8 cellular contexts compared by ENCODE assay signal in the genomic region with DNA sequence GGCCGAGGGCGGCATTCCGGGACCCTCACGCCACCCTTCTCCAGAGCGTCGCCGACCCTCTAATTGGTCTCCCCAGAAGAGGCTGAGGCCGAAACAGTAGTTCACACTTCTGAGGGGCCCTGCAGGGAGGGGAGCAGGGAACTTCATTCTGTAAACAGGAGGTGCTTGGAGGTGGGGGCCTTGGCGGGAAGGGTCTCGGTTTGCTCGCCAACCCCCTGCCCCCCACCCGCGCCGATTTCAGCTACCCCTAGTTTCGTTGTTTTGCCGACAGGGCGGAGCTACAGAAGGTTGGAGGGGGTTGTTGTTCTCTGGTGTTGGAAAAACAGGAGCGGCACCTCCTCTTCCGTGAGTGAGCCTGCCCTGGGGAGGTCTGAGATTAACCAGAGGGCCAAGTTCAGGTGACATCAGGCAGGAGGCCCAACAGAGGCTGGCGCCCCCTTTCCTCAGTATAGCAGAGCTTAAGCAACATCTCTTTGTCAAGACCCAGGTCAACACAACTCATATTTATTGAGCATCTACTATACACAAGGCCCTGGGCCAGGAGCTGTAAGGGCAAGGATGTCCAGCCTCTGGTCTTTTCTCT. TPM values are rescaled to one million over a fixed set of nuclear protein-coding genes. Genes with fewer than 3 reads are reported as not detected.
DNase-seq lines count a peak whose midpoint lies in the region; ATAC-seq and TF ChIP-seq lines count a peak whose summit lies in the region.

No MANE protein-coding gene starts in this region.

- H3K4me1 Mint-ChIP-seq in effector memory CD8-positive, alpha-beta T cell (ENCODE audit: low read depth in 2 of 2): peaks cover 2 to 4% of the 10 kb centered on the region in 2 donors
- peaks cover 0 to 21% (median 10%) of the 10 kb centered on the region in 7 donors for H3K4me1 Mint-ChIP-seq in naive thymus-derived CD4-positive, alpha-beta T cell

- peaks cover 39% of the 10 kb centered on the region for H3K27me3 ChIP-seq in AG04450 (ENCODE audit: control insufficient read depth, insufficient read depth, low read length)
- H3K27me3 ChIP-seq in naive thymus-derived CD4-positive, alpha-beta T cell (ENCODE audit: control insufficient read depth in 2 of 2, insufficient read depth in 2 of 2, low read length in 2 of 2): no peaks in the 10 kb centered on the region

- POLR2A ChIA-PET in AG04450 (lab: Yijun Ruan, JAX): interaction anchor here (3.6 kb wide), 1 partner anchor 24 kb away, joined by 19 read pairs; a partner anchor contains a TSS
- POLR2A ChIA-PET in naive thymus-derived CD4-positive, alpha-beta T cell (lab: Charles Lee): interaction anchor here (0.9 to 10.7 kb wide), 3 partner anchors 22 to 36 kb away, joined by 3 to 85 read pairs (median 4); a partner anchor contains a TSS

- peaks cover 6 to 26% of the 10 kb centered on the region in 2 donors for H3K27me3 Mint-ChIP-seq in effector memory CD8-positive, alpha-beta T cell
- H3K27me3 Mint-ChIP-seq in naive thymus-derived CD4-positive, alpha-beta T cell: peaks cover 0 to 59% (median 8%) of the 10 kb centered on the region in 5 donors

- no peaks in the 10 kb centered on the region for H3K9me3 Mint-ChIP-seq in effector memory CD8-positive, alpha-beta T cell
- no peaks in the 10 kb centered on the region for H3K9me3 Mint-ChIP-seq in naive thymus-derived CD4-positive, alpha-beta T cell

- peak overlapping the region; percentile 83 to 84 for H3K4me3 Mint-ChIP-seq in effector memory CD8-positive, alpha-beta T cell
- H3K4me3 Mint-ChIP-seq in naive thymus-derived CD4-positive, alpha-beta T cell: peak overlapping the region; percentile 71 to 91 (median 84)

- H3K36me3 Mint-ChIP-seq in effector memory CD8-positive, alpha-beta T cell (ENCODE audit: insufficient read depth): peaks cover 3% of the 10 kb centered on the region
- H3K36me3 Mint-ChIP-seq in naive thymus-derived CD4-positive, alpha-beta T cell: no peaks in the 10 kb centered on the region

- H3K36me3 ChIP-seq in naive thymus-derived CD4-positive, alpha-beta T cell (ENCODE audit: control insufficient read depth in 2 of 3, insufficient read depth in 3 of 3, low read length in 3 of 3): no peaks in the 10 kb centered on the region

- H3K4me3 ChIP-seq in AG04450 (ENCODE audit: low read depth, low read length) (peak overlapping the region; percentile 69), LNCaP clone FGC (ENCODE audit: low read depth, low read length) (peak overlapping the region; percentile 97)
- H3K4me3 ChIP-seq in naive thymus-derived CD4-positive, alpha-beta T cell (ENCODE audit: low read length): peak overlapping the region; percentile 68

- H3K27ac Mint-ChIP-seq in effector memory CD8-positive, alpha-beta T cell: no peak overlapping the region
- H3K27ac Mint-ChIP-seq in naive thymus-derived CD4-positive, alpha-beta T cell: peak overlapping the region in 3 of 9 donors; percentile 18 to 25 (median 24)

- H3K9me3 ChIP-seq in AG04450 (ENCODE audit: control insufficient read depth, insufficient read depth, low read length): no peaks in the 10 kb centered on the region; the same call in 1 of the 2 replicates
- no peaks in the 10 kb centered on the region for H3K9me3 ChIP-seq in naive thymus-derived CD4-positive, alpha-beta T cell (ENCODE audit: control insufficient read depth in 2 of 3, low read length in 3 of 3)

- no peak overlapping the region for H3K27ac ChIP-seq in AG04450 (ENCODE audit: low read depth, low read length)
- no peak overlapping the region for H3K27ac ChIP-seq in naive thymus-derived CD4-positive, alpha-beta T cell (ENCODE audit: low read depth, low read length)

- peaks cover 5 to 10% of the 10 kb centered on the region in 2 donors for H3K4me1 ChIP-seq in naive thymus-derived CD4-positive, alpha-beta T cell (ENCODE audit: control insufficient read depth in 2 of 2, insufficient read depth in 2 of 2, low read length in 2 of 2)

- CTCF ChIA-PET in AG04450 (lab: Charles Lee): interaction anchor here (0.6 to 2.2 kb wide), 4 partner anchors 9 to 109 kb away, joined by 3 to 7 read pairs (median 6); no protein-coding TSS in a partner anchor
- CTCF ChIA-PET in naive thymus-derived CD4-positive, alpha-beta T cell (lab: Charles Lee): interaction anchor here (1.1 to 1.6 kb wide), 2 partner anchors 23 to 33 kb away, joined by 3 to 5 read pairs; no protein-coding TSS in a partner anchor

- DNase-seq in AG04450 (ENCODE audit: low read depth, low spot score) (no peak), LNCaP clone FGC (ENCODE audit: low read depth) (no peak), HCEC 1CT (no peak), HK-2 (ENCODE audit: unreplicated experiment) (no peak), GM19240 (ENCODE audit: insufficient read length, low spot score) (no peak)
- DNase-seq in effector memory CD8-positive, alpha-beta T cell: no peak
- no peak for DNase-seq in naive thymus-derived CD4-positive, alpha-beta T cell

- no peak for ATAC-seq in effector memory CD8-positive, alpha-beta T cell (replicated peaks)
- no peak for ATAC-seq in naive thymus-derived CD4-positive, alpha-beta T cell
- ATAC-seq in HG03571 (IDR thresholded peaks at IDR 0.05; ENCODE audit: unreplicated experiment): no peak

- no peak for TF ChIP-seq CTCF in AG04450 (IDR thresholded peaks at IDR 0.05; ENCODE audit: low read depth, low read length)
- 0 out of 2 replicates have a peak, but pooled peaks have one; percentile 13 for TF ChIP-seq CTCF in LNCaP clone FGC (IDR thresholded peaks at IDR 0.05; ENCODE audit: control insufficient read depth, extremely low read depth, insufficient read depth)

- intact Hi-C loops in naive thymus-derived CD4-positive, alpha-beta T cell (cut with micrococcal nuclease): no loop called here

RNA-seq across cellular contexts. Expression of a gene that starts 0.7 kb away (rescaled TPM):
- 1.7 and 2.1 TPM in 2 replicates for polyA plus RNA-seq in AG04450 (2011; rRNA removed)
- polyA minus RNA-seq in AG04450 (2011; rRNA and poly(A)+ RNA removed): 1.7 and 2.7 TPM in 2 replicates
- total RNA-seq in naive thymus-derived CD4-positive, alpha-beta T cell: 1 to 10 TPM; 1.0 to 6.4 (median 1.9) TPM
- under 1 TPM; 0.22 to 0.51 TPM for polyA plus RNA-seq in naive thymus-derived CD4-positive, alpha-beta T cell

RNA-seq across cellular contexts. Expression of a gene that starts 23.7 kb away (rescaled TPM):
- polyA plus RNA-seq in AG04450 (2011; rRNA removed): 169 and 223 TPM in 2 replicates
- 69.1 and 79.9 TPM in 2 replicates for polyA minus RNA-seq in AG04450 (2011; rRNA and poly(A)+ RNA removed)
- 100 to 1,000 TPM in 3 of 5 experiments, 10 to 100 TPM in 2; 61.7 to 254 (median 109) TPM for total RNA-seq in naive thymus-derived CD4-positive, alpha-beta T cell
- 100 to 1,000 TPM; 216 to 218 TPM for polyA plus RNA-seq in naive thymus-derived CD4-positive, alpha-beta T cell

RNA-seq across cellular contexts. Expression of a gene that starts 35.8 kb away (rescaled TPM):
- polyA plus RNA-seq in AG04450 (2011; rRNA removed): 7,461 and 7,686 TPM in 2 replicates
- 1,161 and 1,303 TPM in 2 replicates for polyA minus RNA-seq in AG04450 (2011; rRNA and poly(A)+ RNA removed)
- 1,000 to 10,000 TPM; 3,787 to 6,048 (median 5,952) TPM for total RNA-seq in naive thymus-derived CD4-positive, alpha-beta T cell
- over 10,000 TPM in 1 of 2 donors, 1,000 to 10,000 TPM in 1; 6,745 to 10,251 TPM for polyA plus RNA-seq in naive thymus-derived CD4-positive, alpha-beta T cell

RNA-seq across cellular contexts. Expression of a gene that starts 37.4 kb away (rescaled TPM):
- polyA plus RNA-seq in AG04450 (2011; rRNA removed): 1.5 and 1.9 TPM in 2 replicates
- polyA minus RNA-seq in AG04450 (2011; rRNA and poly(A)+ RNA removed): 6.9 and 8.0 TPM in 2 replicates
- 10 to 100 TPM in 3 of 5 experiments, 1 to 10 TPM in 2; 7.8 to 16.3 (median 13.3) TPM for total RNA-seq in naive thymus-derived CD4-positive, alpha-beta T cell
- polyA plus RNA-seq in naive thymus-derived CD4-positive, alpha-beta T cell: 1 to 10 TPM; 2.4 to 4.1 TPM

RNA-seq across cellular contexts. Expression of a gene that starts 38.9 kb away (rescaled TPM):
- 348 and 382 TPM in 2 replicates for polyA plus RNA-seq in AG04450 (2011; rRNA removed)
- polyA minus RNA-seq in AG04450 (2011; rRNA and poly(A)+ RNA removed): 332 and 336 TPM in 2 replicates
- 10 to 100 TPM; 40.8 to 64.5 (median 46.4) TPM for total RNA-seq in naive thymus-derived CD4-positive, alpha-beta T cell
- polyA plus RNA-seq in naive thymus-derived CD4-positive, alpha-beta T cell: 100 to 1,000 TPM; 578 to 717 TPM
